In the genomic region with DNA sequence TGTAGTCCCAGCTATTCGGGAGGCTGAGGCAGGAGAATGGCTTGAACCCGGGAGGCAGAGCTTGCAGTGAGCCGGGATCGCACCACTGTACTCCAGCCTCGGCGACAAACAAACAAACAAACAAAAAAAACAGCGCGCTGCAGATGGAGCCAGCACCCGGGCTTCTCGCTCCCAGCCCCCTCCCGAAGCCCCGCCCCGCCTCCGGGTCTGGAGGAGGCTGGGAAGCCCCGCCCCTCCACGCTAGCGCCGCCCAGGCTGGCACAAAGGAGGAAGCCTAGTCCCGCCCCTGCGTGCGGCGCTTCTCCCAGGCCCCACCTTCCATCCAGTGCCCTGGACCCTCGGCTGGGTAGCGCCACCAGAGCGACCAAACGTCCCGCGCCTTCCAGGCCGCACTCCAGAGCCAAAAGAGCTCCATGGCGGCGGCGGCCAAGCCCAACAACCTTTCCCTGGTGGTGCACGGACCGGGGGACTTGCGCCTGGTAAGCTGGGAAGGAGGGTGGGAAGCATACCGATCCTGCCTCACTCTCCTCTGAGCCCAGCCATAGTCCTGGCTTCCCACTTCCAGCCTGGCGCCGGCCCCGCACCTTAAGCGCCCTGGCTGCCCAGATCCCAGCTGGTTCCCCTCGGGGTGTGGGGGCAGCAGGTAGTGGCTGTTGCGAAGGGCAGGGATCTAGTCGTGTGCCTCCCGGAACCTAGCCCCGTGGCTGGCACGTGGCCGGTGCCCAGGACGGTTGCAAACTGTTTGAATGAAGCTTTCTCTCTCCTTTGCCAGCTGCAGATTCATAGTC, we compare ENCODE assay signal across 8 cellular contexts. TPM values are rescaled to one million over a fixed set of nuclear protein-coding genes. Genes with fewer than 3 reads are reported as not detected.
A peak's percentile ranks its signal among the peaks of the same experiment; 100 is the strongest.
DNase-seq lines count a peak whose midpoint lies in the region; ATAC-seq and TF ChIP-seq lines count a peak whose summit lies in the region.

A gene (plus strand): TSS at position 325 of the 788 bp plus-strand sequence. CDS start 89 bp downstream, at position 414.

- peak within 1 kb of the TSS; percentile 64 for H3K9ac ChIP-seq in H9 (ENCODE audit: extremely low read depth, insufficient read length, low read length)

- TF ChIP-seq CTCF in H9 (conservative IDR thresholded peaks at IDR 0.05) (no peak), foreskin keratinocyte (conservative IDR thresholded peaks at IDR 0.05) (no peak)

- H4K5ac ChIP-seq in H9 (ENCODE audit: insufficient read length, low read depth, low read length): peak within 1 kb of the TSS; percentile 0

- peak within 1 kb of the TSS in 2 of 3 experiments; percentile 76 to 96; a peak in 3 of 7 replicates for H3K27ac Mint-ChIP-seq in H9

- H3K14ac ChIP-seq in H9 (ENCODE audit: insufficient read depth, low read length): peak within 1 kb of the TSS; percentile 91

- no peak within 1 kb of the TSS for H3K56ac ChIP-seq in H9 (ENCODE audit: insufficient read length, low read depth, low read length)

- H3K27me3 ChIP-seq in H9 (ENCODE audit: insufficient read depth, low read length): no peaks in the 10 kb centered on the region
- no peaks in the 10 kb centered on the region for H3K27me3 ChIP-seq in MG63
- H3K27me3 ChIP-seq in foreskin keratinocyte: peaks cover 26% of the 10 kb centered on the region
- no peaks in the 10 kb centered on the region for H3K27me3 ChIP-seq in neuron (ENCODE audit: insufficient read depth, low read length)

- H3K23ac ChIP-seq in H9 (ENCODE audit: insufficient read length, low read depth, low read length): no peak within 1 kb of the TSS

- H4K91ac ChIP-seq in H9 (ENCODE audit: insufficient read length, low read depth, low read length): no peak within 1 kb of the TSS

- H3K9me3 Mint-ChIP-seq in H9: peaks cover 8 to 9% of the 10 kb centered on the region in 2 experiments; a peak in 3 of 5 replicates

- peaks cover 14 to 17% of the 10 kb centered on the region in 2 experiments for H3K4me1 Mint-ChIP-seq in H9

- H3K4me1 ChIP-seq in H9 (ENCODE audit: insufficient read depth, low read length): peaks cover 5% of the 10 kb centered on the region
- no peaks in the 10 kb centered on the region for H3K4me1 ChIP-seq in foreskin keratinocyte
- peaks cover 8% of the 10 kb centered on the region for H3K4me1 ChIP-seq in neuron (ENCODE audit: insufficient read depth, low read length)

- no peaks in the 10 kb centered on the region for H3K79me1 ChIP-seq in H9 (ENCODE audit: insufficient read depth, low read depth, low read length, poor library complexity, severe bottlenecking)

- no peak within 1 kb of the TSS for H2AK5ac ChIP-seq in H9 (ENCODE audit: insufficient read length, low read length)

- H2BK5ac ChIP-seq in H9 (ENCODE audit: insufficient read length, low read length): no peak within 1 kb of the TSS

- H3K79me2 ChIP-seq in H9 (ENCODE audit: insufficient read depth, low read length): no peaks in the 10 kb centered on the region

- H4K20me1 ChIP-seq in H9 (ENCODE audit: control insufficient read depth, insufficient read depth, insufficient read length): no peaks in the 10 kb centered on the region

- in situ Hi-C loops in G401 (cut with HindIII; ENCODE audit: low sequenced_read_pairs): no loop called here

- H3K36me3 Mint-ChIP-seq in H9 (ENCODE audit: insufficient read depth in 1 of 3, low read depth in 3 of 3): peaks cover 6 to 13% (median 13%) of the 10 kb centered on the region in 3 experiments; a peak in 5 of 7 replicates

- H3K4ac ChIP-seq in H9 (ENCODE audit: low read depth, low read length): no peak within 1 kb of the TSS; the same call in 1 of the 2 replicates

- H3K27me3 Mint-ChIP-seq in H9 (ENCODE audit: low read depth): peaks cover 15% of the 10 kb centered on the region

- no peak within 1 kb of the TSS for H4K8ac ChIP-seq in H9 (replicated peaks; ENCODE audit: insufficient read length, low read depth, low read length)

- no peak within 1 kb of the TSS for H2BK15ac ChIP-seq in H9 (ENCODE audit: low read depth, low read length)

- no CpG with 5 or more reads among the region's 48 CpGs for WGBS in H9 (ENCODE audit: extremely low coverage, insufficient read length, low lambda C conversion rate)

- DNase-seq in G401 (ENCODE audit: low spot score) (peak; percentile 96), H9 (peak; percentile 96), MG63 (peak; percentile 90), SIG-M5 (lab: John Stamatoyannopoulos, UW) (peak; percentile 8), foreskin keratinocyte (peak; percentile 37 to 62), stromal cell of bone marrow (ENCODE audit: low read depth) (peak; percentile 69)
- peak; percentile 79 for DNase-seq in activated gamma-delta T cell treated with anti-CD3 and anti-CD28 coated beads, Interleukin-2, amount 50 U/mL, for 16 hours (ENCODE audit: low read depth)

- peak within 1 kb of the TSS; percentile 61 for H3K4me2 ChIP-seq in H9 (ENCODE audit: insufficient read depth, insufficient read length, low read length)

- H3K27ac ChIP-seq in H9 (ENCODE audit: insufficient read length, low read depth, low read length) (no peak within 1 kb of the TSS), foreskin keratinocyte (peak within 1 kb of the TSS; percentile 44)

- no peak within 1 kb of the TSS for H2BK120ac ChIP-seq in H9 (ENCODE audit: low read depth, low read length, poor library complexity, severe bottlenecking)

- peak within 1 kb of the TSS; percentile 69 for H3K18ac ChIP-seq in H9 (ENCODE audit: insufficient read length, low read depth, low read length)

- peaks cover 15% of the 10 kb centered on the region for H3K36me3 ChIP-seq in MG63
- H3K36me3 ChIP-seq in neuron (ENCODE audit: insufficient read depth, low read length): no peaks in the 10 kb centered on the region

- no peak within 1 kb of the TSS for H2AFZ ChIP-seq in H9 (ENCODE audit: low read length)
- peak within 1 kb of the TSS; percentile 59 for H2AFZ ChIP-seq in neuron (ENCODE audit: low read depth, low read length)

- H3K4me3 Mint-ChIP-seq in H9: peak within 1 kb of the TSS; percentile 79 to 87

- peaks cover 5% of the 10 kb centered on the region for H3K23me2 ChIP-seq in H9 (ENCODE audit: insufficient read length, low read depth, low read length, poor library complexity, severe bottlenecking)

- no peak within 1 kb of the TSS for H2BK12ac ChIP-seq in H9 (ENCODE audit: insufficient read length, low read depth, low read length)

- H3K9me3 ChIP-seq in H9 (ENCODE audit: control insufficient read depth, low read depth, low read length) (no peaks in the 10 kb centered on the region), MG63 (no peaks in the 10 kb centered on the region), neuron (ENCODE audit: low read length) (no peaks in the 10 kb centered on the region)

- peak within 1 kb of the TSS; percentile 73 for H3K4me3 ChIP-seq in MG63
- peak within 1 kb of the TSS; percentile 69 for H3K4me3 ChIP-seq in neuron (ENCODE audit: low read length)

- H3T11ph ChIP-seq in H9 (ENCODE audit: low read length): no peak within 1 kb of the TSS

- ATAC-seq in foreskin keratinocyte: peak; percentile 94

- H2BK20ac ChIP-seq in H9 (ENCODE audit: low read depth, low read length, poor library complexity, severe bottlenecking): no peak within 1 kb of the TSS

RNA-seq across cellular contexts. Expression of the gene that starts here (rescaled TPM):
- 35.6 and 47.3 TPM in 2 replicates for total RNA-seq in G401 (2014; rRNA removed; shearing (Covaris generic))
- total RNA-seq in H9 (2021) (35.2 and 37.9 TPM in 2 replicates), foreskin keratinocyte (43.7 and 44.0 TPM in 2 replicates)
- total RNA-seq in MG63 (2014; rRNA removed; shearing (Covaris generic); ENCODE audit: low replicate concordance): 25.8 and 39.1 TPM in 2 replicates
- 21.2 and 23.5 TPM in 2 replicates for polyA plus RNA-seq in foreskin keratinocyte

Comparison
In these comparisons a context has a peak if more than half of its experiments do, and no peak if none do; other contexts are left out.
1. DNase-seq: peak in every context shown above with its lines; median percentile 96 in G401; 96 in H9; 90 in MG63; 79 in activated gamma-delta T cell treated with anti-CD3 and anti-CD28 coated beads, Interleukin-2, amount 50 U/mL, for 16 hours; 69 in stromal cell of bone marrow; 50 in foreskin keratinocyte; 8 in SIG-M5.